38 cellular contexts compared by ENCODE assay signal in genomic region chr15:92224843-92225242, GRCh38.
"Had no signal": no experiment of that assay in that cellular context is flagged by ENCODE, and none has a peak within 500 bp of the region (broad histone marks: within the 10 kb centered on the region; RNA-seq: fewer than 3 reads in every experiment).

No MANE protein-coding gene starts in this region.

- H3K4me3 Mint-ChIP-seq: activated B cell treated with CpG ODN at 0.5 μM for 24 hours; activated CD4-positive, alpha-beta memory T cell treated with anti-CD3 and anti-CD28 coated beads for 36 hours; activated CD4-positive, alpha-beta T cell treated with anti-CD3 and anti-CD28 coated beads for 36 hours; activated CD8-positive, alpha-beta T cell treated with anti-CD3 and anti-CD28 coated beads for 36 hours; activated naive CD4-positive, alpha-beta T cell treated with anti-CD3 and anti-CD28 coated beads for 36 hours; activated naive CD8-positive, alpha-beta T cell treated with anti-CD3 and anti-CD28 coated beads for 36 hours; activated T-cell treated with anti-CD3 and anti-CD28 coated beads, Interleukin-2, amount 50 U/mL, for 4 hours; activated T-cell treated with anti-CD3 and anti-CD28 coated beads, Interleukin-2, amount 50 U/mL, for 72 hours; activated T-helper 1 cell treated with anti-CD3 and anti-CD28 coated beads, Interleukin-12 subunit alpha, Interleukin-12 subunit beta, Interleukin-2, Interleukin-4 antibody, amounts not matched to agents 30 ng/mL and 10 ng/mL and 1 ng/mL, durations not matched to agents 14 hours and 24 hours and 36 hours; activated T-helper 17 cell treated with anti-CD3 and anti-CD28 coated beads, Interleukin-2, amount 50 U/mL, for 72 hours; central memory CD8-positive, alpha-beta T cell; T-helper 1 cell treated with Interleukin-12 subunit alpha and Interleukin-12 subunit beta and Interleukin-4 antibody, amounts not matched to agents 30 μg/mL and 1 μg/mL, for 36 hours; T-helper 2 cell treated with Interferon-gamma antibody and Interleukin-4, amounts not matched to agents 5 μg/mL and 100 μg/mL, for 36 hours had no signal

- H3K27ac ChIP-seq: adrenal gland, body of pancreas, brain microvascular endothelial cell, breast epithelium, cardiac muscle cell, VCaP had no signal

- H3K27ac Mint-ChIP-seq: activated B cell treated with CpG ODN at 0.5 μM for 24 hours; activated CD4-positive, alpha-beta memory T cell treated with anti-CD3 and anti-CD28 coated beads for 36 hours; activated CD4-positive, alpha-beta T cell treated with anti-CD3 and anti-CD28 coated beads for 36 hours; activated CD8-positive, alpha-beta T cell treated with anti-CD3 and anti-CD28 coated beads for 36 hours; activated naive CD4-positive, alpha-beta T cell treated with anti-CD3 and anti-CD28 coated beads for 36 hours; activated naive CD4-positive, alpha-beta T cell treated with anti-CD3 and anti-CD28 coated beads, Interleukin-2, amount 50 U/mL, for 72 hours; activated naive CD8-positive, alpha-beta T cell treated with anti-CD3 and anti-CD28 coated beads for 36 hours; activated T-cell treated with anti-CD3 and anti-CD28 coated beads, Interleukin-2, amount 50 U/mL, for 72 hours; activated T-helper 1 cell treated with anti-CD3 and anti-CD28 coated beads, Interleukin-12 subunit alpha, Interleukin-12 subunit beta, Interleukin-2, Interleukin-4 antibody, amounts not matched to agents 30 ng/mL and 10 ng/mL and 1 ng/mL, durations not matched to agents 14 hours and 24 hours and 36 hours; activated T-helper 17 cell treated with anti-CD3 and anti-CD28 coated beads, Interleukin-2, amount 50 U/mL, for 72 hours; T-helper 1 cell treated with Interleukin-12 subunit alpha and Interleukin-12 subunit beta and Interleukin-4 antibody, amounts not matched to agents 30 μg/mL and 1 μg/mL, for 36 hours; T-helper 2 cell treated with Interferon-gamma antibody and Interleukin-4, amounts not matched to agents 5 μg/mL and 100 μg/mL, for 36 hours had no signal

- DNase-seq: activated B cell treated with CpG ODN at 0.5 μM for 24 hours; activated CD4-positive, alpha-beta memory T cell treated with anti-CD3 and anti-CD28 coated beads for 36 hours; activated CD4-positive, alpha-beta T cell treated with anti-CD3 and anti-CD28 coated beads for 36 hours; activated CD4-positive, alpha-beta T cell treated with anti-CD3 and anti-CD28 coated beads for 48 hours; activated CD4-positive, alpha-beta T cell treated with anti-CD3 and anti-CD28 coated beads, Interleukin-2, amount 50 U/mL, for 1 hour; activated CD4-positive, alpha-beta T cell treated with anti-CD3 and anti-CD28 coated beads, Interleukin-2, amount 50 U/mL, for 4 hours; activated CD4-positive, CD25-positive, alpha-beta regulatory T cell treated with anti-CD3 and anti-CD28 coated beads, Interleukin-2, amount 50 U/mL, for 72 hours; activated CD8-positive, alpha-beta memory T cell treated with anti-CD3 and anti-CD28 coated beads, Interleukin-2, amount 50 U/mL, for 4 hours; activated CD8-positive, alpha-beta T cell treated with anti-CD3 and anti-CD28 coated beads for 36 hours; activated effector memory CD4-positive, alpha-beta T cell treated with anti-CD3 and anti-CD28 coated beads, Interleukin-2, amount 50 U/mL, for 16 hours; activated gamma-delta T cell treated with Interleukin-2 at 50 U/mL for 16 hours; activated naive CD4-positive, alpha-beta T cell; activated naive CD4-positive, alpha-beta T cell treated with anti-CD3 and anti-CD28 coated beads for 36 hours; activated naive CD4-positive, alpha-beta T cell treated with anti-CD3 and anti-CD28 coated beads, Interleukin-2, amount 50 U/mL, for 16 hours; activated naive CD8-positive, alpha-beta T cell treated with anti-CD3 and anti-CD28 coated beads for 36 hours; activated T-cell treated with anti-CD3 and anti-CD28 coated beads for 4 hours; activated T-cell treated with anti-CD3 and anti-CD28 coated beads, Interleukin-2, amount 50 U/mL, for 1 hour; activated T-cell treated with anti-CD3 and anti-CD28 coated beads, Interleukin-2, amount 50 U/mL, for 4 hours; activated T-cell treated with anti-CD3 and anti-CD28 coated beads, Interleukin-2, amount 50 U/mL, for 72 hours; adrenal gland; amniotic stem cell; aorta; body of pancreas; brain microvascular endothelial cell; caudate nucleus; cerebellar nuclear complex; T-helper 1 cell; T-helper 2 cell; T-helper 9 cell had no signal

- ATAC-seq: activated CD4-positive, alpha-beta T cell treated with anti-CD3 and anti-CD28 coated beads for 36 hours; activated CD8-positive, alpha-beta T cell treated with anti-CD3 and anti-CD28 coated beads for 36 hours; activated naive CD4-positive, alpha-beta T cell treated with anti-CD3 and anti-CD28 coated beads, Interleukin-2, amount 50 U/mL, for 72 hours; activated T-cell treated with anti-CD3 and anti-CD28 coated beads, Interleukin-2, amount 50 U/mL, for 4 hours; activated T-cell treated with anti-CD3 and anti-CD28 coated beads, Interleukin-2, amount 50 U/mL, for 72 hours; activated T-helper 17 cell treated with anti-CD3 and anti-CD28 coated beads, Interleukin-2, amount 50 U/mL, for 72 hours; body of pancreas had no signal

- H3K4me1 Mint-ChIP-seq: activated B cell treated with CpG ODN at 0.5 μM for 24 hours; activated CD4-positive, alpha-beta T cell treated with anti-CD3 and anti-CD28 coated beads for 36 hours; activated naive CD8-positive, alpha-beta T cell treated with anti-CD3 and anti-CD28 coated beads for 36 hours; activated T-helper 17 cell treated with anti-CD3 and anti-CD28 coated beads, Interleukin-2, amount 50 U/mL, for 72 hours; central memory CD8-positive, alpha-beta T cell had no signal

- H3K9me3 ChIP-seq: adrenal gland, breast epithelium had no signal

- H3K27me3 ChIP-seq: adrenal gland, body of pancreas, brain microvascular endothelial cell, breast epithelium, cardiac muscle cell had no signal

- H3K9me3 Mint-ChIP-seq: activated B cell treated with CpG ODN at 0.5 μM for 24 hours; activated CD8-positive, alpha-beta T cell treated with anti-CD3 and anti-CD28 coated beads for 36 hours; activated naive CD4-positive, alpha-beta T cell treated with anti-CD3 and anti-CD28 coated beads for 36 hours; activated T-cell treated with anti-CD3 and anti-CD28 coated beads, Interleukin-2, amount 50 U/mL, for 4 hours; activated T-cell treated with anti-CD3 and anti-CD28 coated beads, Interleukin-2, amount 50 U/mL, for 72 hours; activated T-helper 1 cell treated with anti-CD3 and anti-CD28 coated beads, Interleukin-12 subunit alpha, Interleukin-12 subunit beta, Interleukin-2, Interleukin-4 antibody, amounts not matched to agents 30 ng/mL and 10 ng/mL and 1 ng/mL, durations not matched to agents 14 hours and 24 hours and 36 hours; activated T-helper 17 cell treated with anti-CD3 and anti-CD28 coated beads, Interleukin-2, amount 50 U/mL, for 72 hours; central memory CD8-positive, alpha-beta T cell; T-helper 1 cell treated with Interleukin-12 subunit alpha and Interleukin-12 subunit beta and Interleukin-4 antibody, amounts not matched to agents 30 μg/mL and 1 μg/mL, for 36 hours; T-helper 2 cell treated with Interferon-gamma antibody and Interleukin-4, amounts not matched to agents 5 μg/mL and 100 μg/mL, for 36 hours had no signal

- H3K36me3 ChIP-seq: adrenal gland, brain microvascular endothelial cell, breast epithelium, cardiac muscle cell had no signal

- H3K4me3 ChIP-seq: adrenal gland, body of pancreas, breast epithelium, cardiac muscle cell had no signal

- H3K36me3 Mint-ChIP-seq: activated CD4-positive, alpha-beta memory T cell treated with anti-CD3 and anti-CD28 coated beads for 36 hours; activated naive CD4-positive, alpha-beta T cell treated with anti-CD3 and anti-CD28 coated beads, Interleukin-2, amount 50 U/mL, for 72 hours; activated naive CD8-positive, alpha-beta T cell treated with anti-CD3 and anti-CD28 coated beads for 36 hours had no signal

- H3K27me3 Mint-ChIP-seq: activated B cell treated with CpG ODN at 0.5 μM for 24 hours; activated CD4-positive, alpha-beta T cell treated with anti-CD3 and anti-CD28 coated beads for 36 hours had no signal

- H3K4me1 ChIP-seq: adrenal gland, body of pancreas, breast epithelium had no signal
